Comparison of ENCODE assay signal across 1 cellular context in the genomic region with DNA sequence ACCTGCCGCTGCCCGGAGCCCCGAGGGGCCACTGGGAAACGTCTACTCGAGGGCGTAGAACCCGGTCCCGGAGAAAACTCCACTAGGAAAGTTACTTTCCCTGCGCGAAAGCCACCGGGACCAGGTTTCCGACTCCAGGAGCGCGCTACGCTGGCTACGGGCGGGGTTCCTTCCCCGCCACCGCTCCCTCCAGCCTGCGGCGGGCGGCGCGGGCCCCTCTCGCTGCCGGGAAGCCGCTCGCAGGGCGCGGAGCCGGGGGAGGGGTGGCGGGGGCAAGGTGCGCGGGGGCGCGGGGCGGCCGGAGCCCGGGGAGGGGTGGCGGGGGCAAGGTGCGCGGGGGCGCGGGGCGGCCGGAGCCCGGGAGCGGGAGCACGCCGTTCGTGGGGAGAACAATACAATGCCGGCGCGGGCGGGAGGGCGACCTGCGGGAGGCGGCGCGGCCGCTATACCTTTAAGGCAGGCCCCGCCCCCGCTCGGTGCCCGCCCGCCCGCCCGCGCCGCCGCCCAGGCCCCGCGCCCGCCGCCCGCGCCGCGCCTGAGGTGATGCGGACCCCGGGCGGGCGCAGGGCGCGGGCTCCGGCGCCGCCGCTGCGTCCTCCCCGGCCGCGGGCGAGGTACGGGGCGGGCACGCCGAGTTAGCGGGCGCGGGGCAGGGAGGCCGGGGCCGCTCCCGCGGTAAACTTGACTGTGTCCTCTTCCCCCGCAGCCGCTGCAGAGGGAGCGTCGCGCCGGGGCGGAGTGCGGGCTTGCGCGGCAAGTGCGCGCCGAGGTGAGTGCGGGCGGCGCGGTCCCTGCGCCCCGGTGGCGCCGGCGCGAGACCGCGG.
TF ChIP-seq lines count a peak whose summit lies in the region.

No MANE protein-coding gene starts in this region.

TF ChIP-seq in HepG2, 621 proteins besides CTCF, POLR2A, EP300 and RAD21 (continued from another document and continues in another):
- TF ChIP-seq, protein P1, sequence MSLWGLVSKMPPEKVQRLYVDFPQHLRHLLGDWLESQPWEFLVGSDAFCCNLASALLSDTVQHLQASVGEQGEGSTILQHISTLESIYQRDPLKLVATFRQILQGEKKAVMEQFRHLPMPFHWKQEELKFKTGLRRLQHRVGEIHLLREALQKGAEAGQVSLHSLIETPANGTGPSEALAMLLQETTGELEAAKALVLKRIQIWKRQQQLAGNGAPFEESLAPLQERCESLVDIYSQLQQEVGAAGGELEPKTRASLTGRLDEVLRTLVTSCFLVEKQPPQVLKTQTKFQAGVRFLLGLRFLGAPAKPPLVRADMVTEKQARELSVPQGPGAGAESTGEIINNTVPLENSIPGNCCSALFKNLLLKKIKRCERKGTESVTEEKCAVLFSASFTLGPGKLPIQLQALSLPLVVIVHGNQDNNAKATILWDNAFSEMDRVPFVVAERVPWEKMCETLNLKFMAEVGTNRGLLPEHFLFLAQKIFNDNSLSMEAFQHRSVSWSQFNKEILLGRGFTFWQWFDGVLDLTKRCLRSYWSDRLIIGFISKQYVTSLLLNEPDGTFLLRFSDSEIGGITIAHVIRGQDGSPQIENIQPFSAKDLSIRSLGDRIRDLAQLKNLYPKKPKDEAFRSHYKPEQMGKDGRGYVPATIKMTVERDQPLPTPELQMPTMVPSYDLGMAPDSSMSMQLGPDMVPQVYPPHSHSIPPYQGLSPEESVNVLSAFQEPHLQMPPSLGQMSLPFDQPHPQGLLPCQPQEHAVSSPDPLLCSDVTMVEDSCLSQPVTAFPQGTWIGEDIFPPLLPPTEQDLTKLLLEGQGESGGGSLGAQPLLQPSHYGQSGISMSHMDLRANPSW (CRISPR knock-in tag; IDR thresholded peaks at IDR 0.05; ENCODE audit: borderline replicate concordance) = no peak
- TF ChIP-seq, protein P2, sequence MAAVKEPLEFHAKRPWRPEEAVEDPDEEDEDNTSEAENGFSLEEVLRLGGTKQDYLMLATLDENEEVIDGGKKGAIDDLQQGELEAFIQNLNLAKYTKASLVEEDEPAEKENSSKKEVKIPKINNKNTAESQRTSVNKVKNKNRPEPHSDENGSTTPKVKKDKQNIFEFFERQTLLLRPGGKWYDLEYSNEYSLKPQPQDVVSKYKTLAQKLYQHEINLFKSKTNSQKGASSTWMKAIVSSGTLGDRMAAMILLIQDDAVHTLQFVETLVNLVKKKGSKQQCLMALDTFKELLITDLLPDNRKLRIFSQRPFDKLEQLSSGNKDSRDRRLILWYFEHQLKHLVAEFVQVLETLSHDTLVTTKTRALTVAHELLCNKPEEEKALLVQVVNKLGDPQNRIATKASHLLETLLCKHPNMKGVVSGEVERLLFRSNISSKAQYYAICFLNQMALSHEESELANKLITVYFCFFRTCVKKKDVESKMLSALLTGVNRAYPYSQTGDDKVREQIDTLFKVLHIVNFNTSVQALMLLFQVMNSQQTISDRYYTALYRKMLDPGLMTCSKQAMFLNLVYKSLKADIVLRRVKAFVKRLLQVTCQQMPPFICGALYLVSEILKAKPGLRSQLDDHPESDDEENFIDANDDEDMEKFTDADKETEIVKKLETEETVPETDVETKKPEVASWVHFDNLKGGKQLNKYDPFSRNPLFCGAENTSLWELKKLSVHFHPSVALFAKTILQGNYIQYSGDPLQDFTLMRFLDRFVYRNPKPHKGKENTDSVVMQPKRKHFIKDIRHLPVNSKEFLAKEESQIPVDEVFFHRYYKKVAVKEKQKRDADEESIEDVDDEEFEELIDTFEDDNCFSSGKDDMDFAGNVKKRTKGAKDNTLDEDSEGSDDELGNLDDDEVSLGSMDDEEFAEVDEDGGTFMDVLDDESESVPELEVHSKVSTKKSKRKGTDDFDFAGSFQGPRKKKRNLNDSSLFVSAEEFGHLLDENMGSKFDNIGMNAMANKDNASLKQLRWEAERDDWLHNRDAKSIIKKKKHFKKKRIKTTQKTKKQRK (IDR thresholded peaks at IDR 0.05; ENCODE audit: low read length) = no peak
- no peak for TF ChIP-seq ZNF563 (CRISPR knock-in tag; IDR thresholded peaks at IDR 0.05)
- TF ChIP-seq, protein P3, sequence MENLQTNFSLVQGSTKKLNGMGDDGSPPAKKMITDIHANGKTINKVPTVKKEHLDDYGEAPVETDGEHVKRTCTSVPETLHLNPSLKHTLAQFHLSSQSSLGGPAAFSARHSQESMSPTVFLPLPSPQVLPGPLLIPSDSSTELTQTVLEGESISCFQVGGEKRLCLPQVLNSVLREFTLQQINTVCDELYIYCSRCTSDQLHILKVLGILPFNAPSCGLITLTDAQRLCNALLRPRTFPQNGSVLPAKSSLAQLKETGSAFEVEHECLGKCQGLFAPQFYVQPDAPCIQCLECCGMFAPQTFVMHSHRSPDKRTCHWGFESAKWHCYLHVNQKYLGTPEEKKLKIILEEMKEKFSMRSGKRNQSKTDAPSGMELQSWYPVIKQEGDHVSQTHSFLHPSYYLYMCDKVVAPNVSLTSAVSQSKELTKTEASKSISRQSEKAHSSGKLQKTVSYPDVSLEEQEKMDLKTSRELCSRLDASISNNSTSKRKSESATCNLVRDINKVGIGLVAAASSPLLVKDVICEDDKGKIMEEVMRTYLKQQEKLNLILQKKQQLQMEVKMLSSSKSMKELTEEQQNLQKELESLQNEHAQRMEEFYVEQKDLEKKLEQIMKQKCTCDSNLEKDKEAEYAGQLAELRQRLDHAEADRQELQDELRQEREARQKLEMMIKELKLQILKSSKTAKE (CRISPR knock-in tag; IDR thresholded peaks at IDR 0.05; ENCODE audit: borderline replicate concordance) = no peak
- TF ChIP-seq CCDC6 (CRISPR knock-in tag; IDR thresholded peaks at IDR 0.05) = no peak
- TF ChIP-seq ZNF703 (CRISPR knock-in tag; IDR thresholded peaks at IDR 0.05; ENCODE audit: borderline replicate concordance) = no peak
- TF ChIP-seq SP5 (CRISPR knock-in tag; IDR thresholded peaks at IDR 0.05; ENCODE audit: borderline replicate concordance, low read depth) = 0 out of 2 replicates have a peak, but pooled peaks have one; percentile 13
- no peak for TF ChIP-seq NFKBIZ (CRISPR knock-in tag; IDR thresholded peaks at IDR 0.05)
- peak; percentile 54; the same call in 1 of the 2 replicates for TF ChIP-seq SAP130 (CRISPR knock-in tag; IDR thresholded peaks at IDR 0.05; ENCODE audit: low read depth)
- TF ChIP-seq ZNF33A (CRISPR knock-in tag; IDR thresholded peaks at IDR 0.05; ENCODE audit: borderline replicate concordance) = no peak
- TF ChIP-seq ZNF652 (CRISPR knock-in tag; IDR thresholded peaks at IDR 0.05; ENCODE audit: borderline replicate concordance, low read depth) = no peak
- no peak for TF ChIP-seq ELF3 (CRISPR knock-in tag; IDR thresholded peaks at IDR 0.05)
- no peak for TF ChIP-seq ZSCAN22 (CRISPR knock-in tag; IDR thresholded peaks at IDR 0.05)
- no peak for TF ChIP-seq ZNF432 (CRISPR knock-in tag; IDR thresholded peaks at IDR 0.05; ENCODE audit: borderline replicate concordance)
- TF ChIP-seq HOXA7 (CRISPR knock-in tag; IDR thresholded peaks at IDR 0.05) = no peak
- no peak for TF ChIP-seq YEATS2 (CRISPR knock-in tag; IDR thresholded peaks at IDR 0.05; ENCODE audit: borderline replicate concordance)
- 0 out of 2 replicates have a peak, but pooled peaks have one; percentile 6 for TF ChIP-seq SOX5 (CRISPR knock-in tag; IDR thresholded peaks at IDR 0.05; ENCODE audit: borderline replicate concordance)
- TF ChIP-seq, protein P4, sequence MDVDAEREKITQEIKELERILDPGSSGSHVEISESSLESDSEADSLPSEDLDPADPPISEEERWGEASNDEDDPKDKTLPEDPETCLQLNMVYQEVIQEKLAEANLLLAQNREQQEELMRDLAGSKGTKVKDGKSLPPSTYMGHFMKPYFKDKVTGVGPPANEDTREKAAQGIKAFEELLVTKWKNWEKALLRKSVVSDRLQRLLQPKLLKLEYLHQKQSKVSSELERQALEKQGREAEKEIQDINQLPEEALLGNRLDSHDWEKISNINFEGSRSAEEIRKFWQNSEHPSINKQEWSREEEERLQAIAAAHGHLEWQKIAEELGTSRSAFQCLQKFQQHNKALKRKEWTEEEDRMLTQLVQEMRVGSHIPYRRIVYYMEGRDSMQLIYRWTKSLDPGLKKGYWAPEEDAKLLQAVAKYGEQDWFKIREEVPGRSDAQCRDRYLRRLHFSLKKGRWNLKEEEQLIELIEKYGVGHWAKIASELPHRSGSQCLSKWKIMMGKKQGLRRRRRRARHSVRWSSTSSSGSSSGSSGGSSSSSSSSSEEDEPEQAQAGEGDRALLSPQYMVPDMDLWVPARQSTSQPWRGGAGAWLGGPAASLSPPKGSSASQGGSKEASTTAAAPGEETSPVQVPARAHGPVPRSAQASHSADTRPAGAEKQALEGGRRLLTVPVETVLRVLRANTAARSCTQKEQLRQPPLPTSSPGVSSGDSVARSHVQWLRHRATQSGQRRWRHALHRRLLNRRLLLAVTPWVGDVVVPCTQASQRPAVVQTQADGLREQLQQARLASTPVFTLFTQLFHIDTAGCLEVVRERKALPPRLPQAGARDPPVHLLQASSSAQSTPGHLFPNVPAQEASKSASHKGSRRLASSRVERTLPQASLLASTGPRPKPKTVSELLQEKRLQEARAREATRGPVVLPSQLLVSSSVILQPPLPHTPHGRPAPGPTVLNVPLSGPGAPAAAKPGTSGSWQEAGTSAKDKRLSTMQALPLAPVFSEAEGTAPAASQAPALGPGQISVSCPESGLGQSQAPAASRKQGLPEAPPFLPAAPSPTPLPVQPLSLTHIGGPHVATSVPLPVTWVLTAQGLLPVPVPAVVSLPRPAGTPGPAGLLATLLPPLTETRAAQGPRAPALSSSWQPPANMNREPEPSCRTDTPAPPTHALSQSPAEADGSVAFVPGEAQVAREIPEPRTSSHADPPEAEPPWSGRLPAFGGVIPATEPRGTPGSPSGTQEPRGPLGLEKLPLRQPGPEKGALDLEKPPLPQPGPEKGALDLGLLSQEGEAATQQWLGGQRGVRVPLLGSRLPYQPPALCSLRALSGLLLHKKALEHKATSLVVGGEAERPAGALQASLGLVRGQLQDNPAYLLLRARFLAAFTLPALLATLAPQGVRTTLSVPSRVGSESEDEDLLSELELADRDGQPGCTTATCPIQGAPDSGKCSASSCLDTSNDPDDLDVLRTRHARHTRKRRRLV (CRISPR knock-in tag; IDR thresholded peaks at IDR 0.05) = no peak
- no peak for TF ChIP-seq FOSL2 (CRISPR knock-in tag; IDR thresholded peaks at IDR 0.05)
- TF ChIP-seq, protein P5, sequence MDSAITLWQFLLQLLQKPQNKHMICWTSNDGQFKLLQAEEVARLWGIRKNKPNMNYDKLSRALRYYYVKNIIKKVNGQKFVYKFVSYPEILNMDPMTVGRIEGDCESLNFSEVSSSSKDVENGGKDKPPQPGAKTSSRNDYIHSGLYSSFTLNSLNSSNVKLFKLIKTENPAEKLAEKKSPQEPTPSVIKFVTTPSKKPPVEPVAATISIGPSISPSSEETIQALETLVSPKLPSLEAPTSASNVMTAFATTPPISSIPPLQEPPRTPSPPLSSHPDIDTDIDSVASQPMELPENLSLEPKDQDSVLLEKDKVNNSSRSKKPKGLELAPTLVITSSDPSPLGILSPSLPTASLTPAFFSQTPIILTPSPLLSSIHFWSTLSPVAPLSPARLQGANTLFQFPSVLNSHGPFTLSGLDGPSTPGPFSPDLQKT (CRISPR knock-in tag; IDR thresholded peaks at IDR 0.05; ENCODE audit: borderline replicate concordance) = no peak
- no peak for TF ChIP-seq POLR2AphosphoS2 (IDR thresholded peaks at IDR 0.05; ENCODE audit: low read depth, low read length)
- no peak for TF ChIP-seq CC2D1A (CRISPR knock-in tag; IDR thresholded peaks at IDR 0.05)
- TF ChIP-seq ZNF768 (CRISPR knock-in tag; IDR thresholded peaks at IDR 0.05) = no peak
- TF ChIP-seq, protein P6, sequence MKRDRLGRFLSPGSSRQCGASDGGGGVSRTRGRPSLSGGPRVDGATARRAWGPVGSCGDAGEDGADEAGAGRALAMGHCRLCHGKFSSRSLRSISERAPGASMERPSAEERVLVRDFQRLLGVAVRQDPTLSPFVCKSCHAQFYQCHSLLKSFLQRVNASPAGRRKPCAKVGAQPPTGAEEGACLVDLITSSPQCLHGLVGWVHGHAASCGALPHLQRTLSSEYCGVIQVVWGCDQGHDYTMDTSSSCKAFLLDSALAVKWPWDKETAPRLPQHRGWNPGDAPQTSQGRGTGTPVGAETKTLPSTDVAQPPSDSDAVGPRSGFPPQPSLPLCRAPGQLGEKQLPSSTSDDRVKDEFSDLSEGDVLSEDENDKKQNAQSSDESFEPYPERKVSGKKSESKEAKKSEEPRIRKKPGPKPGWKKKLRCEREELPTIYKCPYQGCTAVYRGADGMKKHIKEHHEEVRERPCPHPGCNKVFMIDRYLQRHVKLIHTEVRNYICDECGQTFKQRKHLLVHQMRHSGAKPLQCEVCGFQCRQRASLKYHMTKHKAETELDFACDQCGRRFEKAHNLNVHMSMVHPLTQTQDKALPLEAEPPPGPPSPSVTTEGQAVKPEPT (CRISPR knock-in tag; IDR thresholded peaks at IDR 0.05; ENCODE audit: low read depth) = no peak
- no peak for TF ChIP-seq ZNF672 (CRISPR knock-in tag; IDR thresholded peaks at IDR 0.05)
- TF ChIP-seq HDAC2 (CRISPR knock-in tag; IDR thresholded peaks at IDR 0.05) = no peak
- peak; percentile 62; the same call in 1 of the 2 replicates for TF ChIP-seq NAIF1 (CRISPR knock-in tag; IDR thresholded peaks at IDR 0.05; ENCODE audit: borderline replicate concordance)
- TF ChIP-seq, protein P7, sequence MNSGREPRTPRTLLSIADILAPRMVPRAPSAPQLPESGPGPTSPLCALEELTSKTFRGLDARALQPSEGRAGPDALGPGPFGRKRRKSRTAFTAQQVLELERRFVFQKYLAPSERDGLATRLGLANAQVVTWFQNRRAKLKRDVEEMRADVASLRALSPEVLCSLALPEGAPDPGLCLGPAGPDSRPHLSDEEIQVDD (CRISPR knock-in tag; IDR thresholded peaks at IDR 0.05; ENCODE audit: borderline replicate concordance) = no peak
- TF ChIP-seq KDM5B (CRISPR knock-in tag; IDR thresholded peaks at IDR 0.05; ENCODE audit: borderline replicate concordance) = 0 out of 2 replicates have a peak, but pooled peaks have one; percentile 61
- peak; percentile 46; the same call in 1 of the 2 replicates for TF ChIP-seq TAF1 (CRISPR knock-in tag; IDR thresholded peaks at IDR 0.05)
- TF ChIP-seq, protein P8, sequence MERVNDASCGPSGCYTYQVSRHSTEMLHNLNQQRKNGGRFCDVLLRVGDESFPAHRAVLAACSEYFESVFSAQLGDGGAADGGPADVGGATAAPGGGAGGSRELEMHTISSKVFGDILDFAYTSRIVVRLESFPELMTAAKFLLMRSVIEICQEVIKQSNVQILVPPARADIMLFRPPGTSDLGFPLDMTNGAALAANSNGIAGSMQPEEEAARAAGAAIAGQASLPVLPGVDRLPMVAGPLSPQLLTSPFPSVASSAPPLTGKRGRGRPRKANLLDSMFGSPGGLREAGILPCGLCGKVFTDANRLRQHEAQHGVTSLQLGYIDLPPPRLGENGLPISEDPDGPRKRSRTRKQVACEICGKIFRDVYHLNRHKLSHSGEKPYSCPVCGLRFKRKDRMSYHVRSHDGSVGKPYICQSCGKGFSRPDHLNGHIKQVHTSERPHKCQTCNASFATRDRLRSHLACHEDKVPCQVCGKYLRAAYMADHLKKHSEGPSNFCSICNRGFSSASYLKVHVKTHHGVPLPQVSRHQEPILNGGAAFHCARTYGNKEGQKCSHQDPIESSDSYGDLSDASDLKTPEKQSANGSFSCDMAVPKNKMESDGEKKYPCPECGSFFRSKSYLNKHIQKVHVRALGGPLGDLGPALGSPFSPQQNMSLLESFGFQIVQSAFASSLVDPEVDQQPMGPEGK (CRISPR knock-in tag; IDR thresholded peaks at IDR 0.05) = peak; percentile 62; the same call in 1 of the 2 replicates
- TF ChIP-seq KDM3A (CRISPR knock-in tag; IDR thresholded peaks at IDR 0.05; ENCODE audit: low read depth) = no peak
- TF ChIP-seq ZNF333 (CRISPR knock-in tag; IDR thresholded peaks at IDR 0.05; ENCODE audit: borderline replicate concordance) = peak; percentile 45; the same call in 1 of the 2 replicates
- no peak for TF ChIP-seq ZSCAN9 (CRISPR knock-in tag; IDR thresholded peaks at IDR 0.05; ENCODE audit: borderline replicate concordance)
- peak; percentile 13; the same call in 1 of the 2 replicates for TF ChIP-seq RARA (CRISPR knock-in tag; IDR thresholded peaks at IDR 0.05)
- peak; percentile 20; the same call in 1 of the 2 replicates for TF ChIP-seq SRY (CRISPR knock-in tag; IDR thresholded peaks at IDR 0.05)
- no peak for TF ChIP-seq HMGA1 (CRISPR knock-in tag; conservative IDR thresholded peaks at IDR 0.05)
- peak; percentile 59; the same call in 1 of the 2 replicates for TF ChIP-seq ARNT2 (CRISPR knock-in tag; IDR thresholded peaks at IDR 0.05; ENCODE audit: low read depth)
